8 cellular contexts compared by ENCODE assay signal in the genomic region with DNA sequence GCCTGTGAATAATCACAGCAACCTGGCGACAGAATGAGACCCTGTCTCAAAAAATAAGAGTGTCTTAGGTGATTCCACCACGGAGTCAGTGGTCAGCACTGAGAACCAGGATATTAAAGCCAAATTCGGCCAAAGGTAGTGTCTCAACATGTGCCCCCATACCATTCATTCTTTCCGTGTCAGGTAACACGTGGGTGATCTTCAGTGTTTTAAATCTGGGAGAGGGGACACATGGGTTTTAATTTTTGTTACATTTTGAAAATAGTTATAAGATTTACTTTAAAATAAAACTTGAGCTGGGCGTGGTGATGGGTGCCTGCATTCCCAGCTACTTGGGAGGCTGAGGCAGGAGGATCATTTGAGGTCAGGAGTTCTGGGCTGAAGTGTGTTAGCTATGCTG. TPM values are rescaled to one million over a fixed set of nuclear protein-coding genes. Genes with fewer than 3 reads are reported as not detected.
"Had no signal": no experiment of that assay in that cellular context is flagged by ENCODE, and none has a peak within 500 bp of the region (broad histone marks: within the 10 kb centered on the region; RNA-seq: fewer than 3 reads in every experiment).

No MANE protein-coding gene starts in this region.

- FAIRE-seq: K562 had no signal

- ATAC-seq: GM23338, HCT116, K562 had no signal

- H3K4me3 ChIP-seq: GM23338, HAP-1, K562 had no signal

- H3K36me3 ChIP-seq: HAP-1 had no signal

- DNase-seq: H7, HFFc6, IMR-90 had no signal

- H3K4me2 ChIP-seq: GM23338 had no signal

- H3K27ac ChIP-seq: HL-60 had no signal

- H3K4me1 ChIP-seq: HAP-1 had no signal

- H3K9me3 ChIP-seq: HAP-1 had no signal

RNA-seq across cellular contexts. Expression of a gene that starts 59.0 kb away (rescaled TPM):
- total RNA-seq: K562 had no signal
